1 cellular context compared by ENCODE assay signal in genomic region chr11:118928108-118928869, GRCh38.
TF ChIP-seq lines count a peak whose summit lies in the region.

No MANE protein-coding gene starts in this region.

TF ChIP-seq in HEK293, 187 proteins besides CTCF, POLR2A, EP300 and RAD21 (continued from another document):
- TF ChIP-seq ZNF148 (tag by site-specific recombination; IDR thresholded peaks at IDR 0.05; ENCODE audit: borderline replicate concordance) (no peak), ZNF529 (tag by site-specific recombination; IDR thresholded peaks at IDR 0.05; ENCODE audit: insufficient replicate concordance) (no peak)
